In genomic region chr5:55402199-55402598, GRCh38 we compare ENCODE assay signal across 3 cellular contexts.
TF ChIP-seq lines count a peak whose summit lies in the region.

No MANE protein-coding gene starts in this region.

TF ChIP-seq in HCT116, 20 proteins besides CTCF, POLR2A, EP300 and RAD21:
- TF ChIP-seq ATF3 (IDR thresholded peaks at IDR 0.05) (no peak), EGR1 (IDR thresholded peaks at IDR 0.05; ENCODE audit: low read depth) (no peak), ZBTB33 (IDR thresholded peaks at IDR 0.05; ENCODE audit: extremely low read depth, insufficient replicate concordance, low read length) (no peak), CEBPB (IDR thresholded peaks at IDR 0.05; ENCODE audit: low read depth) (no peak), SP1 (IDR thresholded peaks at IDR 0.05; ENCODE audit: low read depth) (no peak), ZFX (IDR thresholded peaks at IDR 0.05) (no peak), SRF (IDR thresholded peaks at IDR 0.05; ENCODE audit: low read depth) (no peak), FOSL1 (IDR thresholded peaks at IDR 0.05; ENCODE audit: low read depth) (no peak), JUND (IDR thresholded peaks at IDR 0.05) (no peak), REST (IDR thresholded peaks at IDR 0.05; ENCODE audit: low read depth) (no peak), ELF1 (IDR thresholded peaks at IDR 0.05; ENCODE audit: borderline replicate concordance, low read depth) (no peak), TCF7L2 (IDR thresholded peaks at IDR 0.05; ENCODE audit: borderline replicate concordance, extremely low read depth, insufficient read depth, insufficient read length) (no peak)

TF ChIP-seq in K562, 482 proteins besides CTCF, POLR2A, EP300 and RAD21:
- TF ChIP-seq NCOA6 (IDR thresholded peaks at IDR 0.05): no peak
- TF ChIP-seq HEY1 (CRISPR knock-in tag; IDR thresholded peaks at IDR 0.05; ENCODE audit: borderline replicate concordance): no peak
- no peak for TF ChIP-seq ZNF551 (CRISPR knock-in tag; IDR thresholded peaks at IDR 0.05)
- TF ChIP-seq ETV5 (CRISPR knock-in tag; IDR thresholded peaks at IDR 0.05; ENCODE audit: low read depth): no peak
- no peak for TF ChIP-seq TGIF2 (CRISPR knock-in tag; IDR thresholded peaks at IDR 0.05)
- no peak for TF ChIP-seq ZBTB26 (CRISPR knock-in tag; IDR thresholded peaks at IDR 0.05)
- TF ChIP-seq ZHX1 (conservative IDR thresholded peaks at IDR 0.05; ENCODE audit: low read length): no peak
- TF ChIP-seq EHMT2 (IDR thresholded peaks at IDR 0.05): no peak
- no peak for TF ChIP-seq KDM5B (IDR thresholded peaks at IDR 0.05; ENCODE audit: insufficient replicate concordance, low read depth, low read length)
- TF ChIP-seq ZNF184 (CRISPR knock-in tag; IDR thresholded peaks at IDR 0.05): no peak
- no peak for TF ChIP-seq FOXK2 (conservative IDR thresholded peaks at IDR 0.05 in 1 of 2, IDR thresholded peaks at IDR 0.05 in 1 of 2; ENCODE audit: low read depth in 2 of 2)
- no peak for TF ChIP-seq MECOM (CRISPR knock-in tag; IDR thresholded peaks at IDR 0.05)
- no peak for TF ChIP-seq PRMT5 (CRISPR knock-in tag; IDR thresholded peaks at IDR 0.05)

TF ChIP-seq in HepG2, 621 proteins besides CTCF, POLR2A, EP300 and RAD21:
- TF ChIP-seq KLF12 (CRISPR knock-in tag; IDR thresholded peaks at IDR 0.05; ENCODE audit: borderline replicate concordance) (no peak), SP2 (CRISPR knock-in tag; IDR thresholded peaks at IDR 0.05) (no peak), STAT6 (CRISPR knock-in tag; IDR thresholded peaks at IDR 0.05; ENCODE audit: borderline replicate concordance) (no peak), POLR2AphosphoS5 (IDR thresholded peaks at IDR 0.05; ENCODE audit: low read depth, low read length) (no peak)
